In the genomic region with DNA sequence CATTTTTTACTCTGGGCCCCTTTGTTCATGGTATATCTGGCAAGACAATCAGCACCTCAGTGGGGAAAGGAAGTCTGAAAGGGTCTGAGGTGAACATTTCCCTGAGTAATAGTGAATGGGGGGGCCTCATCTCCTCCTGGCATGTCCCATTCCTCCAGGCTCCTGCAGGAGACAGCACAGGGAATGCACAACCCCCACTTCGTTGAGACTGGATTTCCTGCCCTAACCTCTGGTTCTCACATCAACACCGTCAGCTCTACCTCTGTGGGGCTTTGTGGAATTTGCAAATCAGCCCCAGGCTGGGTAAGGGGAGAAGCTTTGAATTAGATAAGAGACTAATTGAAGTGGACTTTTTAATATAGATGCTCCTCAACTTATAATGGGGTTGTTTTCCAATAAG, we compare ENCODE assay signal across 25 cellular contexts.
"Had no signal": no experiment of that assay in that cellular context is flagged by ENCODE, and none has a peak within 500 bp of the region (broad histone marks: within the 10 kb centered on the region; RNA-seq: fewer than 3 reads in every experiment).

No MANE protein-coding gene starts in this region.

- DNase-seq: activated CD4-positive, alpha-beta memory T cell treated with anti-CD3 and anti-CD28 coated beads, Interleukin-2, amount 10 ng/mL, durations not matched to agents 7 days and 5 days; activated CD4-positive, alpha-beta T cell treated with anti-CD3 and anti-CD28 coated beads for 36 hours; activated CD4-positive, alpha-beta T cell treated with anti-CD3 and anti-CD28 coated beads, Interleukin-2, amount 50 U/mL, for 1 hour; activated gamma-delta T cell; activated naive CD4-positive, alpha-beta T cell treated with anti-CD3 and anti-CD28 coated beads for 36 hours; activated T-cell treated with anti-CD3 and anti-CD28 coated beads for 4 hours; activated T-cell treated with anti-CD3 and anti-CD28 coated beads, Interleukin-2, amount 50 U/mL, for 48 hours; amygdala; MG63; MV-4-11; NCI-H1092 treated with DMSO at 0.1 percent for 48 hours; NCI-H1417 treated with DMSO at 0.1 percent for 48 hours; NCI-H1694; NCI-H2029; NCI-H2227 treated with DMSO at 0.1 percent for 48 hours; NCI-H82; NK-92 treated with Interleukin-12 subunit alpha and Interleukin-12 subunit beta, amount 100 ng/mL, for 24 hours; OCI-M1; Right ventricle myocardium superior; SJCRH30; SK-N-SH; T-helper 1 cell had no signal

- H3K27ac ChIP-seq: KMS-11, RWPE1, SJCRH30 had no signal

- H3K4me3 ChIP-seq: MG63, SJCRH30 had no signal

- H3K36me3 ChIP-seq: MG63, SJCRH30 had no signal

- H3K4me2 ChIP-seq: KMS-11, SK-N-SH had no signal

- H3K9ac ChIP-seq: KMS-11, SK-N-SH had no signal

- H3K4me1 ChIP-seq: SJCRH30 had no signal

- H3K27me3 ChIP-seq: SJCRH30 had no signal

- FAIRE-seq: astrocyte had no signal

- H3K9me3 ChIP-seq: MG63, SJCRH30, SK-N-SH had no signal
